16 cellular contexts compared by ENCODE assay signal in the genomic region with DNA sequence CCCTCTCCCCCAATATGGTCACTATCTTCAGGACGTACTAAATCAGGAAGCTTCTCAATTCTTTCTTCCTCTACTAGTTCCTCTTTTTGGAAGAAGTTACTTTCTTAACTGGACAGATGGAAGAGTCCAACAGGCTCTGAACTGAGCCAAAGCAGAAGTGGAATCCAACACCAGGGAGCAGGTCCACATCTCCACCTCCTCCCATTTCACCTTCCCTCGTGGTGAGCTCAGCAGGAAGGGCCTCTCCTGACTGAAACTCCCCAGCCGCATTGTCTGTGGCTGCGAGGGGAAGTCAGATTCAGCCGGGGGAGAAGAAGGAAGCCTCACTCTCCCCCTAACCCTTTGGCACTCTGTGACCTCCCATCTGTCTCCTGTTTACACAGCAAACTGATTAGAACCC.
DNase-seq lines count a peak whose midpoint lies in the region; ATAC-seq and TF ChIP-seq lines count a peak whose summit lies in the region.
"Had no signal": no experiment of that assay in that cellular context is flagged by ENCODE, and none has a peak within 500 bp of the region (broad histone marks: within the 10 kb centered on the region; RNA-seq: fewer than 3 reads in every experiment).

No MANE protein-coding gene starts in this region.

- DNase-seq in Right ventricle myocardium inferior (ENCODE audit: missing footprints) (no peak), cardiac septum (ENCODE audit: low spot score) (no peak), NOMO-1 treated with dmso at 0.1 percent for 144 hours (lab: John Stamatoyannopoulos, UW; ENCODE audit: unreplicated experiment) (peak; percentile 78), upper lobe of left lung (no peak), cerebellum (ENCODE audit: low spot score) (no peak), posterior vena cava (ENCODE audit: low spot score) (no peak), NCI-H2029 treated with DMSO at 0.1 percent for 48 hours (lab: John Stamatoyannopoulos, UW) (no peak)
- DNase-seq: 8988T; activated CD8-positive, alpha-beta memory T cell treated with anti-CD3 and anti-CD28 coated beads, Interleukin-2, amount 10 ng/mL, durations not matched to agents 7 days and 5 days; activated naive CD4-positive, alpha-beta T cell treated with anti-CD3 and anti-CD28 coated beads, Interleukin-2, amount 10 ng/mL, durations not matched to agents 7 days and 5 days; Caco-2; left colon; NCI-H1092 treated with DMSO at 0.1 percent for 48 hours; NCI-H510A treated with DMSO at 0.1 percent for 48 hours had no signal

- no peak for TF ChIP-seq EP300 in gastroesophageal sphincter (IDR thresholded peaks at IDR 0.05)
- no peak for TF ChIP-seq EP300 in upper lobe of left lung (IDR thresholded peaks at IDR 0.05)

- intact Hi-C loops in Right ventricle myocardium inferior (cut with DNase I) (no loop called here), cardiac septum (cut with DNase I) (no loop called here), posterior vena cava (cut with DNase I) (no loop called here)

- H3K36me3 ChIP-seq in gastroesophageal sphincter, result no peaks in the 10 kb centered on the region
- no peaks in the 10 kb centered on the region for H3K36me3 ChIP-seq in upper lobe of left lung

- H3K4me3 ChIP-seq in gastroesophageal sphincter, result no peak overlapping the region
- no peak overlapping the region for H3K4me3 ChIP-seq in upper lobe of left lung

- TF ChIP-seq CTCF in gastroesophageal sphincter (IDR thresholded peaks at IDR 0.05), result no peak
- no peak for TF ChIP-seq CTCF in upper lobe of left lung (IDR thresholded peaks at IDR 0.05)

- H3K9me3 ChIP-seq in gastroesophageal sphincter (no peaks in the 10 kb centered on the region), upper lobe of left lung (no peaks in the 10 kb centered on the region)
- H3K9me3 ChIP-seq: Caco-2 had no signal

- H3K27ac ChIP-seq in gastroesophageal sphincter (no peak overlapping the region), upper lobe of left lung (no peak overlapping the region)
- H3K27ac ChIP-seq: VCaP had no signal

- H3K27me3 ChIP-seq in gastroesophageal sphincter, result no peaks in the 10 kb centered on the region
- H3K27me3 ChIP-seq in upper lobe of left lung, result no peaks in the 10 kb centered on the region

- WGBS in gastroesophageal sphincter (ENCODE audit: low coverage in 1 of 2), 2 donors, result 40 to 54% methylated on average over 1 to 3 of the region's 5 CpGs
- 34 to 42% methylated on average over 5 of the region's 5 CpGs for WGBS in upper lobe of left lung, 2 donors

- no peak for TF ChIP-seq POLR2A in gastroesophageal sphincter (IDR thresholded peaks at IDR 0.05)
- TF ChIP-seq POLR2A in upper lobe of left lung (IDR thresholded peaks at IDR 0.05), result no peak

- no peaks in the 10 kb centered on the region for H3K4me1 ChIP-seq in gastroesophageal sphincter
- no peaks in the 10 kb centered on the region for H3K4me1 ChIP-seq in upper lobe of left lung
- H3K4me1 ChIP-seq: Caco-2 had no signal

- ATAC-seq in Right ventricle myocardium inferior (peak; percentile 59), gastroesophageal sphincter (peak; percentile 51), upper lobe of left lung (ENCODE audit: low FRiP score in 2 of 2) (peak; percentile 43 to 88)
- ATAC-seq: activated CD8-positive, alpha-beta memory T cell treated with anti-CD3 and anti-CD28 coated beads, Interleukin-2, amount 10 ng/mL, durations not matched to agents 7 days and 5 days; left colon had no signal
